18 cellular contexts compared by ENCODE assay signal in genomic region chr2:29157131-29157530, GRCh38.
"Had no signal": no experiment of that assay in that cellular context is flagged by ENCODE, and none has a peak within 500 bp of the region (broad histone marks: within the 10 kb centered on the region; RNA-seq: fewer than 3 reads in every experiment).

No MANE protein-coding gene starts in this region.

- H3K4me1 ChIP-seq: colonic mucosa had no signal

- H3K36me3 ChIP-seq: colonic mucosa, ovary had no signal

- H3K4me1 Mint-ChIP-seq: neural crest cell had no signal

- H3K27ac Mint-ChIP-seq: natural killer cell, type B pancreatic cell had no signal

- H3K4me3 ChIP-seq: colonic mucosa, mucosa of descending colon, ovary, right atrium auricular region, sigmoid colon, smooth muscle cell, thyroid gland had no signal

- H3K27me3 Mint-ChIP-seq: type B pancreatic cell had no signal

- H3K9me3 Mint-ChIP-seq: natural killer cell, neural crest cell, type B pancreatic cell had no signal

- ATAC-seq: esophagus mucosa, left lobe of liver, mucosa of descending colon, natural killer cell had no signal

- H3K9me3 ChIP-seq: colonic mucosa, mucosa of descending colon, ovary, right atrium auricular region, sigmoid colon, thyroid gland had no signal

- H3K4me3 Mint-ChIP-seq: natural killer cell, neural crest cell, type B pancreatic cell had no signal

- DNase-seq: colonic mucosa; dermis blood vessel endothelial cell; islet precursor cell; mammary epithelial cell; mucosa of descending colon; natural killer cell; nucleus accumbens; ovary; sigmoid colon; stimulated activated CD4-positive, alpha-beta T cell treated with anti-CD3 and anti-CD28 coated beads, Interleukin-2, amount 100 ng/mL, for 48 hours; stimulated activated naive CD4-positive, alpha-beta T cell treated with Interleukin-2 at 50 U/mL for 16 hours; thyroid gland had no signal

- H3K27me3 ChIP-seq: colonic mucosa, ovary, right atrium auricular region, sigmoid colon, thyroid gland had no signal

- H3K4me2 ChIP-seq: smooth muscle cell had no signal

- H3K27ac ChIP-seq: colonic mucosa, ovary, right atrium auricular region, sigmoid colon, thyroid gland had no signal
